ENCODE assay signal across 9 cellular contexts in genomic region chr14:49306152-49306751, GRCh38.
DNase-seq lines count a peak whose midpoint lies in the region; ATAC-seq and TF ChIP-seq lines count a peak whose summit lies in the region.
"Had no signal": no experiment of that assay in that cellular context is flagged by ENCODE, and none has a peak within 500 bp of the region (broad histone marks: within the 10 kb centered on the region; RNA-seq: fewer than 3 reads in every experiment).

No MANE protein-coding gene starts in this region.

- no peak overlapping the region for H3K4me2 ChIP-seq in GM23338

- H3K9me2 ChIP-seq in GM23338 (ENCODE audit: insufficient read depth) = no peaks in the 10 kb centered on the region

- H3K4me3 Mint-ChIP-seq in GM23338 = no peak overlapping the region
- H3K4me3 Mint-ChIP-seq: naive thymus-derived CD4-positive, alpha-beta T cell had no signal

- H3K27ac ChIP-seq in GM23338 (ENCODE audit: low read depth) (no peak overlapping the region), brain microvascular endothelial cell (no peak overlapping the region), psoas muscle (no peak overlapping the region)
- no peak overlapping the region for H3K27ac ChIP-seq in effector memory CD4-positive, alpha-beta T cell (ENCODE audit: insufficient read depth, low read length, poor library complexity, severe bottlenecking)

- no peaks in the 10 kb centered on the region for H3K9me3 Mint-ChIP-seq in GM23338

- ATAC-seq in GM23338 = peak; percentile 40; the same call in 2 of the 3 replicates
- ATAC-seq in psoas muscle = no peak
- ATAC-seq: naive thymus-derived CD4-positive, alpha-beta T cell had no signal

- DNase-seq in GM10266 (ENCODE audit: extremely low spot score) = peak; percentile 18
- DNase-seq in GM23338 (ENCODE audit: low spot score) = peak; percentile 77
- DNase-seq in NCI-H1105 treated with DMSO at 0.1 percent for 48 hours (lab: John Stamatoyannopoulos, UW) = peak; percentile 40
- DNase-seq in brain microvascular endothelial cell = no peak
- no peak for DNase-seq in psoas muscle
- DNase-seq in activated effector memory CD4-positive, alpha-beta T cell treated with anti-CD3 and anti-CD28 coated beads, Interleukin-2, amount 50 U/mL, for 16 hours = no peak
- no peak for DNase-seq in effector memory CD4-positive, alpha-beta T cell
- no peak for DNase-seq in GOT3 (lab: John Stamatoyannopoulos, UW)

- no peaks in the 10 kb centered on the region for H3K27me3 Mint-ChIP-seq in GM23338 (ENCODE audit: insufficient read depth, low read depth, poor library complexity)

- H3F3A ChIP-seq in GM23338 (replicated peaks; ENCODE audit: low read depth) = no peaks in the 10 kb centered on the region

- no peak overlapping the region for H2AFZ ChIP-seq in GM23338

- peak; percentile 48 for TF ChIP-seq CTCF in GM10266 (IDR thresholded peaks at IDR 0.05; ENCODE audit: control insufficient read depth, insufficient read depth, low read depth, missing control alignments)
- peak; percentile 54 to 76 for TF ChIP-seq CTCF in GM23338 (conservative IDR thresholded peaks at IDR 0.05; ENCODE audit: low read depth in 2 of 2)
- peak; percentile 34 for TF ChIP-seq CTCF in brain microvascular endothelial cell (IDR thresholded peaks at IDR 0.05; ENCODE audit: low read depth, low read length, missing control alignments)
- TF ChIP-seq CTCF in psoas muscle (IDR thresholded peaks at IDR 0.05) = peak; percentile 26

- H3K79me2 ChIP-seq in GM23338 (replicated peaks; ENCODE audit: insufficient read depth) = no peaks in the 10 kb centered on the region

- H3K27me3 ChIP-seq in GM23338 (ENCODE audit: insufficient read depth) (no peaks in the 10 kb centered on the region), brain microvascular endothelial cell (replicated peaks) (no peaks in the 10 kb centered on the region), psoas muscle (ENCODE audit: insufficient read depth in 3 of 3, low read length in 2 of 3) (peaks cover 0 to 1% (median 0%) of the 10 kb centered on the region in 3 donors)
- H3K27me3 ChIP-seq in effector memory CD4-positive, alpha-beta T cell (replicated peaks; ENCODE audit: control insufficient read depth, insufficient read depth, low read length, poor library complexity, severe bottlenecking) = no peaks in the 10 kb centered on the region

- peaks cover 7% of the 10 kb centered on the region for H3K4me1 Mint-ChIP-seq in GM23338

- H3K27ac Mint-ChIP-seq in GM23338 = no peak overlapping the region
- H3K27ac Mint-ChIP-seq: naive thymus-derived CD4-positive, alpha-beta T cell had no signal

- H3K36me3 Mint-ChIP-seq in GM23338 (ENCODE audit: low read depth) = no peaks in the 10 kb centered on the region
- H3K36me3 Mint-ChIP-seq: naive thymus-derived CD4-positive, alpha-beta T cell had no signal

- H3K4me1 ChIP-seq in GM23338 (ENCODE audit: insufficient read depth) (no peaks in the 10 kb centered on the region), psoas muscle (no peaks in the 10 kb centered on the region)
- H3K4me1 ChIP-seq in effector memory CD4-positive, alpha-beta T cell (ENCODE audit: control insufficient read depth, insufficient read depth, low read length, poor library complexity, severe bottlenecking) = no peaks in the 10 kb centered on the region

- no peaks in the 10 kb centered on the region for H3K9me3 ChIP-seq in psoas muscle
- H3K9me3 ChIP-seq in effector memory CD4-positive, alpha-beta T cell (ENCODE audit: control insufficient read depth, low read length) = no peaks in the 10 kb centered on the region

- no peaks in the 10 kb centered on the region for H4K20me1 ChIP-seq in GM23338 (replicated peaks; ENCODE audit: insufficient read depth)

- 0% methylated on average over 1 of the region's 1 CpG for WGBS in psoas muscle, 3 donors

- H3K36me3 ChIP-seq in GM23338 (ENCODE audit: insufficient read depth) (no peaks in the 10 kb centered on the region), brain microvascular endothelial cell (replicated peaks) (no peaks in the 10 kb centered on the region), psoas muscle (ENCODE audit: insufficient read depth in 1 of 2, low read depth in 1 of 2) (no peaks in the 10 kb centered on the region)
- H3K36me3 ChIP-seq in effector memory CD4-positive, alpha-beta T cell (ENCODE audit: control insufficient read depth, insufficient read depth, low read length) = no peaks in the 10 kb centered on the region

- in situ Hi-C loops in brain microvascular endothelial cell (cut with HindIII; ENCODE audit: low pct_ligation_motif_present, low sequenced_read_pairs) = no loop called here

- intact Hi-C loops in psoas muscle (cut with DNase I) = no loop called here

- H3K4me3 ChIP-seq in GM23338 = no peak overlapping the region
- H3K4me3 ChIP-seq in brain microvascular endothelial cell (ENCODE audit: low read depth, low read length) = no peak overlapping the region
- no peak overlapping the region for H3K4me3 ChIP-seq in psoas muscle
- H3K4me3 ChIP-seq in effector memory CD4-positive, alpha-beta T cell (ENCODE audit: insufficient read depth, low read depth, low read length, poor library complexity, severe bottlenecking) = no peak overlapping the region

TF ChIP-seq in GM23338, 12 proteins besides CTCF, POLR2A, EP300 and RAD21 (continues in another document):
- TF ChIP-seq ZNF462 (CRISPR knock-in tag; IDR thresholded peaks at IDR 0.05) = no peak

Comparison
In these comparisons a context has a peak if more than half of its experiments do, and no peak if none do; other contexts are left out.
1. DNase-seq: peak in GM10266 (single experiment), GM23338 (single experiment) and NCI-H1105 treated with DMSO at 0.1 percent for 48 hours (single experiment); none in brain microvascular endothelial cell (single experiment), psoas muscle (0 of 2), activated effector memory CD4-positive, alpha-beta T cell treated with anti-CD3 and anti-CD28 coated beads, Interleukin-2, amount 50 U/mL, for 16 hours (single experiment), effector memory CD4-positive, alpha-beta T cell (0 of 3) and GOT3 (single experiment).
2. Peak in every context shown above with its lines, with median percentiles within 50 percentile points of each other: CTCF ChIP-seq.